ENCODE assay signal across 22 cellular contexts in the genomic region with DNA sequence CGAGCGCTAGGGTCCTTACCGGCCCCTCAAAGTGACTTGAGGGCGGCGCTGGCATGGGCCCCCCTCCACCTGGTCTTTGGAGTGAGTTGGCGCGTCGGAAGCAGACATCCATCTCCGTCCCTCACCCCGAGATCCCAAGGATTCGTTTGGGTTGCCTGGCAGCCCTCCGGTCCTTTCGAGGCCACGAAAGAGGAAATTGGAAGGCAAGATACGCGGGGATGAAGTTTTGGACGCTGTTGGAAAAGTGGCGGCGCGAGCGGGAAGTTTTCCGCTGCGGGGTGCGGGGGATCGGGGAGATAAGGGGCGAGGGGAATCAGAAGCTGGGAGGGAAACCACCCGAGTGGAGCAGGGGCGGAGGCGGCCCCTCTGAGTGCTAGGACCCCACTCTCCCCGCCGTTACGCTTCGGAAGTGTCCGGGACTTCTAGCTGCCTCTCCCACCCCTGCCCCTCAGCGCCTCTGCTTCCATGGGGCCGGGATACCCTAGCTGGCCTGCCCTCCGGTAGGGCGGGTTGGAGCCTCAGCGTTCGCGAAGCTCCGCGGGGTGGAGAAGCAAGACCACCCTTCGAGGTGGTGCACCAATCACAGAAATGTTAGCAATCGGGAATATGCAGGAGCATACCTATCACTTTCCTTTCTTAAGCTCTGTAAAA. TPM values are rescaled to one million over a fixed set of nuclear protein-coding genes. Genes with fewer than 3 reads are reported as not detected.
DNase-seq lines count a peak whose midpoint lies in the region; ATAC-seq and TF ChIP-seq lines count a peak whose summit lies in the region.
"Had no signal": no experiment of that assay in that cellular context is flagged by ENCODE, and none has a peak within 500 bp of the region (broad histone marks: within the 10 kb centered on the region; RNA-seq: fewer than 3 reads in every experiment).

No MANE protein-coding gene starts in this region.

- peak overlapping the region; percentile 25 for H3K56ac ChIP-seq in mesendoderm (ENCODE audit: low read length)

- no peaks in the 10 kb centered on the region for H3K79me1 ChIP-seq in mesendoderm (ENCODE audit: low read length)

- no peak for TF ChIP-seq RAD21 in SK-N-SH (IDR thresholded peaks at IDR 0.05; ENCODE audit: low read length)

- H2BK120ac ChIP-seq in mesendoderm (ENCODE audit: low read depth, low read length), result no peak overlapping the region

- H3K4me3 Mint-ChIP-seq in activated B cell treated with CpG ODN at 0.5 μM for 24 hours, result peak overlapping the region; percentile 32
- H3K4me3 Mint-ChIP-seq in stimulated activated effector memory CD8-positive, alpha-beta T cell treated with anti-CD3 and anti-CD28 coated beads, Interleukin-12 subunit alpha, Interleukin-12 subunit beta, amount 100 ng/mL, for 72 hours, result peak overlapping the region; percentile 52
- H3K4me3 Mint-ChIP-seq: CD4-positive, CD25-positive, alpha-beta regulatory T cell had no signal

- no peak overlapping the region for H2AK5ac ChIP-seq in mesendoderm (ENCODE audit: low read length)

- H3K4me1 ChIP-seq in SK-N-SH (ENCODE audit: control insufficient read depth in 1 of 2, insufficient read depth in 2 of 2, low read depth in 1 of 2, low read length in 1 of 2) (no peaks in the 10 kb centered on the region), mesendoderm (ENCODE audit: control insufficient read depth, low read depth, low read length) (no peaks in the 10 kb centered on the region)
- H3K4me1 ChIP-seq: ascending aorta had no signal

- no peaks in the 10 kb centered on the region for H3K36me3 Mint-ChIP-seq in activated B cell treated with CpG ODN at 0.5 μM for 24 hours (ENCODE audit: low read depth)
- peaks cover 6% of the 10 kb centered on the region for H3K36me3 Mint-ChIP-seq in stimulated activated effector memory CD8-positive, alpha-beta T cell treated with anti-CD3 and anti-CD28 coated beads, Interleukin-12 subunit alpha, Interleukin-12 subunit beta, amount 100 ng/mL, for 72 hours
- H3K36me3 Mint-ChIP-seq: CD4-positive, CD25-positive, alpha-beta regulatory T cell had no signal

- no peak overlapping the region for H2AFZ ChIP-seq in SK-N-SH (ENCODE audit: low read depth)

- H3K27me3 ChIP-seq in SK-N-SH (ENCODE audit: insufficient read depth) (peaks cover 48% of the 10 kb centered on the region), mesendoderm (ENCODE audit: insufficient read depth, low read length, poor library complexity) (peaks cover 7% of the 10 kb centered on the region)
- H3K27me3 ChIP-seq: ascending aorta had no signal

- H3K9me3 Mint-ChIP-seq in activated B cell treated with CpG ODN at 0.5 μM for 24 hours, result peaks cover 2% of the 10 kb centered on the region
- H3K9me3 Mint-ChIP-seq in stimulated activated effector memory CD8-positive, alpha-beta T cell treated with anti-CD3 and anti-CD28 coated beads, Interleukin-12 subunit alpha, Interleukin-12 subunit beta, amount 100 ng/mL, for 72 hours, result no peaks in the 10 kb centered on the region

- no peak overlapping the region for H3K18ac ChIP-seq in mesendoderm (ENCODE audit: low read length)

- no peak for TF ChIP-seq EP300 in SK-N-SH (IDR thresholded peaks at IDR 0.05; ENCODE audit: borderline replicate concordance in 1 of 2, low read depth in 1 of 2, low read length in 1 of 2)

- no peaks in the 10 kb centered on the region for H4K20me1 ChIP-seq in SK-N-SH (ENCODE audit: insufficient read depth)

- no peak overlapping the region for H3K27ac ChIP-seq in SK-N-SH (ENCODE audit: low read depth in 2 of 2, low read length in 1 of 2)
- no peak overlapping the region for H3K27ac ChIP-seq in mesendoderm (ENCODE audit: low read depth, low read length)
- H3K27ac ChIP-seq: 22Rv1, ascending aorta, esophagus muscularis mucosa, HL-60 had no signal

- no peaks in the 10 kb centered on the region for H3K9me3 ChIP-seq in SK-N-SH
- H3K9me3 ChIP-seq: ascending aorta, esophagus muscularis mucosa had no signal

- TF ChIP-seq CTCF in SK-N-SH (IDR thresholded peaks at IDR 0.05) (no peak), activated B cell treated with CpG ODN at 0.5 μM for 24 hours (IDR thresholded peaks at IDR 0.05) (no peak)

- DNase-seq in SK-N-SH (peak; percentile 27), activated B cell treated with CpG ODN at 0.5 μM for 24 hours (no peak), mesendoderm (no peak), SIG-M5 treated with dmso at 0.1 percent for 504 hours (lab: John Stamatoyannopoulos, UW; ENCODE audit: unreplicated experiment) (no peak), OCI-M1 (lab: John Stamatoyannopoulos, UW) (no peak)
- no peak for DNase-seq in stimulated activated effector memory CD8-positive, alpha-beta T cell treated with anti-CD3 and anti-CD28 coated beads, Interleukin-12 subunit alpha, Interleukin-12 subunit beta, amount 100 ng/mL, for 72 hours (ENCODE audit: low spot score in 2 of 2)
- DNase-seq: activated CD4-positive, alpha-beta T cell treated with anti-CD3 and anti-CD28 coated beads for 4 hours; CD4-positive, CD25-positive, alpha-beta regulatory T cell; DND-41; head of caudate nucleus; Karpas-422; kidney; NCI-H1436; NCI-H345; SHP77 had no signal

- intact Hi-C loops in activated B cell treated with CpG ODN at 0.5 μM for 24 hours (cut with micrococcal nuclease), result no loop called here

- H2BK15ac ChIP-seq in mesendoderm (replicated peaks; ENCODE audit: low read depth), result no peak overlapping the region

- no peaks in the 10 kb centered on the region for H3K9me2 ChIP-seq in SK-N-SH

- peaks cover 18% of the 10 kb centered on the region for H3K27me3 Mint-ChIP-seq in activated B cell treated with CpG ODN at 0.5 μM for 24 hours

- H4K5ac ChIP-seq in mesendoderm (ENCODE audit: low read length), result no peak overlapping the region

- H3K4me3 ChIP-seq in SK-N-SH (ENCODE audit: low read depth in 2 of 2, low read length in 1 of 2) (no peak overlapping the region), mesendoderm (ENCODE audit: low read length) (no peak overlapping the region)

- ATAC-seq in SK-N-SH treated with all-trans-retinoic acid at 6 μM for 48 hours, result no peak; the same call in 2 of the 3 replicates
- no peak for ATAC-seq in activated B cell treated with CpG ODN at 0.5 μM for 24 hours (ENCODE audit: low read depth)
- no peak for ATAC-seq in stimulated activated effector memory CD8-positive, alpha-beta T cell treated with anti-CD3 and anti-CD28 coated beads, Interleukin-12 subunit alpha, Interleukin-12 subunit beta, amount 100 ng/mL, for 72 hours
- ATAC-seq in HG03097 (IDR thresholded peaks at IDR 0.05; ENCODE audit: low FRiP score, unreplicated experiment), result no peak

- no peak overlapping the region for H4K8ac ChIP-seq in mesendoderm (ENCODE audit: low read depth, low read length)

- H3F3A ChIP-seq in SK-N-SH (replicated peaks; ENCODE audit: insufficient read depth), result no peaks in the 10 kb centered on the region

- CTCF ChIA-PET in SK-N-SH (lab: Yijun Ruan, JAX) (no interaction called here), activated B cell treated with CpG ODN at 0.5 μM for 24 hours (lab: Charles Lee) (no interaction called here)

- H3K79me2 ChIP-seq in SK-N-SH (ENCODE audit: insufficient read depth), result no peaks in the 10 kb centered on the region
- H3K79me2 ChIP-seq in mesendoderm (ENCODE audit: control insufficient read depth, insufficient read depth, low read length), result no peaks in the 10 kb centered on the region

- H3K9ac ChIP-seq in SK-N-SH (no peak overlapping the region), mesendoderm (ENCODE audit: low read length) (no peak overlapping the region)

- H3K4me2 ChIP-seq in SK-N-SH (no peak overlapping the region), mesendoderm (ENCODE audit: low read length) (peak overlapping the region; percentile 22)

- WGBS in SK-N-SH (ENCODE audit: low lambda C conversion rate), result 4% methylated on average over 24 of the region's 45 CpGs
- no CpG with 5 or more reads among the region's 45 CpGs for WGBS in mesendoderm (ENCODE audit: extremely low coverage, insufficient coverage, low lambda C conversion rate)

- no peak overlapping the region for H2BK5ac ChIP-seq in mesendoderm (ENCODE audit: low read length)

- H3K4me1 Mint-ChIP-seq in activated B cell treated with CpG ODN at 0.5 μM for 24 hours, result peaks cover 6% of the 10 kb centered on the region
- peaks cover 14% of the 10 kb centered on the region for H3K4me1 Mint-ChIP-seq in stimulated activated effector memory CD8-positive, alpha-beta T cell treated with anti-CD3 and anti-CD28 coated beads, Interleukin-12 subunit alpha, Interleukin-12 subunit beta, amount 100 ng/mL, for 72 hours
- H3K4me1 Mint-ChIP-seq: CD4-positive, CD25-positive, alpha-beta regulatory T cell had no signal

- POLR2A ChIA-PET in SK-N-SH (lab: Yijun Ruan, JAX) (no interaction called here), activated B cell treated with CpG ODN at 0.5 μM for 24 hours (lab: Charles Lee) (no interaction called here)

- H3K23ac ChIP-seq in mesendoderm (ENCODE audit: low read length), result no peak overlapping the region

- H3K27ac Mint-ChIP-seq in activated B cell treated with CpG ODN at 0.5 μM for 24 hours, result no peak overlapping the region
- no peak overlapping the region for H3K27ac Mint-ChIP-seq in stimulated activated effector memory CD8-positive, alpha-beta T cell treated with anti-CD3 and anti-CD28 coated beads, Interleukin-12 subunit alpha, Interleukin-12 subunit beta, amount 100 ng/mL, for 72 hours
- H3K27ac Mint-ChIP-seq: CD4-positive, CD25-positive, alpha-beta regulatory T cell had no signal

- H3K4ac ChIP-seq in mesendoderm (ENCODE audit: low read depth, low read length), result no peak overlapping the region

- H3K36me3 ChIP-seq in SK-N-SH (replicated peaks in 1 of 2; ENCODE audit: control insufficient read depth in 1 of 2, insufficient read depth in 2 of 2, low read length in 1 of 2), result no peaks in the 10 kb centered on the region
- H3K36me3 ChIP-seq in mesendoderm (ENCODE audit: control insufficient read depth, insufficient read depth, low read length), result no peaks in the 10 kb centered on the region
- H3K36me3 ChIP-seq: ascending aorta, esophagus muscularis mucosa had no signal

TF ChIP-seq in SK-N-SH treated with all-trans-retinoic acid at 6 μM for 48 hours, 23 proteins besides CTCF, POLR2A, EP300 and RAD21 (continues in another document):
- TF ChIP-seq ZNF70 (CRISPR knock-in tag; IDR thresholded peaks at IDR 0.05) (no peak), CSRNP3 (CRISPR knock-in tag; IDR thresholded peaks at IDR 0.05) (no peak)

RNA-seq across cellular contexts. Expression of gene FRMPD3, which starts 57.8 kb away (rescaled TPM):
- polyA plus RNA-seq in SK-N-SH (2012; rRNA removed), result 0.03 and 0.06 TPM in 2 replicates
- 0.01 and 0.03 TPM in 2 replicates for polyA plus RNA-seq in SK-N-SH (2012; cell fraction: cytosol; rRNA removed)
- polyA plus RNA-seq in SK-N-SH (2012; cell fraction: nucleus; rRNA removed), result 0.06 TPM in 2 replicates
- 0.22 and 0.24 TPM in 2 replicates for total RNA-seq in activated B cell treated with CpG ODN at 0.5 μM for 24 hours
- 0.22 TPM for polyA plus RNA-seq in mesendoderm (2013, experiment 1 of 2)
- 0.20 TPM for polyA plus RNA-seq in mesendoderm (2013, experiment 2 of 2)
- total RNA-seq: CD4-positive, CD25-positive, alpha-beta regulatory T cell; dermis microvascular lymphatic vessel endothelial cell had no signal
- polyA plus RNA-seq: CD4-positive, CD25-positive, alpha-beta regulatory T cell had no signal
